Comparison of ENCODE assay signal across 27 cellular contexts in genomic region chr11:1998861-1999260, GRCh38. TPM values are rescaled to one million over a fixed set of nuclear protein-coding genes. Genes with fewer than 3 reads are reported as not detected.
"Had no signal": no experiment of that assay in that cellular context is flagged by ENCODE, and none has a peak within 500 bp of the region (broad histone marks: within the 10 kb centered on the region; RNA-seq: fewer than 3 reads in every experiment).

No MANE protein-coding gene starts in this region.

- H3K9me3 ChIP-seq: esophagus squamous epithelium had no signal

- H3K27me3 ChIP-seq: brain microvascular endothelial cell, dorsolateral prefrontal cortex, esophagus squamous epithelium had no signal

- DNase-seq: activated B cell treated with CpG ODN at 0.5 μM for 24 hours; activated CD4-positive, alpha-beta T cell treated with anti-CD3 and anti-CD28 coated beads for 48 hours; activated CD4-positive, alpha-beta T cell treated with anti-CD3 and anti-CD28 coated beads, Interleukin-2, amount 50 U/mL, for 1 hour; activated CD4-positive, alpha-beta T cell treated with anti-CD3 and anti-CD28 coated beads, Interleukin-2, amount 50 U/mL, for 48 hours; activated CD8-positive, alpha-beta memory T cell treated with anti-CD3 and anti-CD28 coated beads for 24 hours; activated CD8-positive, alpha-beta T cell treated with anti-CD3 and anti-CD28 coated beads for 36 hours; activated effector memory CD4-positive, alpha-beta T cell treated with Interleukin-2 at 50 U/mL for 16 hours; activated gamma-delta T cell treated with Interleukin-2 at 50 U/mL for 16 hours; activated naive CD4-positive, alpha-beta T cell treated with anti-CD3 and anti-CD28 coated beads, Interleukin-2, amount 50 U/mL, for 16 hours; activated naive CD4-positive, alpha-beta T cell treated with Interleukin-2 at 50 U/mL for 16 hours; activated T-cell treated with anti-CD3 and anti-CD28 coated beads, Interleukin-2, amount 50 U/mL, for 4 hours; amniotic stem cell; anterior cingulate cortex; brain microvascular endothelial cell; dorsolateral prefrontal cortex; effector memory CD4-positive, alpha-beta T cell; endodermal cell; esophagus squamous epithelium; foreskin melanocyte; head of caudate nucleus; T-helper 1 cell; T-helper 17 cell; T1000; WERI-Rb-1 had no signal

- ATAC-seq: activated CD8-positive, alpha-beta T cell treated with anti-CD3 and anti-CD28 coated beads for 36 hours; activated T-cell treated with anti-CD3 and anti-CD28 coated beads, Interleukin-2, amount 50 U/mL, for 4 hours; activated T-helper 17 cell treated with anti-CD3 and anti-CD28 coated beads, Interleukin-2, amount 50 U/mL, for 72 hours had no signal

- H3K4me1 ChIP-seq: esophagus squamous epithelium had no signal

- H3K4me3 ChIP-seq: coronary artery, dorsolateral prefrontal cortex, esophagus squamous epithelium had no signal

- H3K36me3 ChIP-seq: brain microvascular endothelial cell, esophagus squamous epithelium, WERI-Rb-1 had no signal

- H3K27ac ChIP-seq: brain microvascular endothelial cell, coronary artery, dorsolateral prefrontal cortex, epithelial cell of prostate, esophagus squamous epithelium, WERI-Rb-1 had no signal

RNA-seq across cellular contexts. Expression of gene H19, which starts 1.2 kb away (rescaled TPM):
- total RNA-seq: activated B cell treated with CpG ODN at 0.5 μM for 24 hours; activated CD8-positive, alpha-beta T cell treated with anti-CD3 and anti-CD28 coated beads for 36 hours; activated T-helper 17 cell treated with anti-CD3 and anti-CD28 coated beads, Interleukin-2, amount 50 U/mL, for 72 hours; T-helper 17 cell had no signal
